Comparison of ENCODE assay signal across 28 cellular contexts in the genomic region with DNA sequence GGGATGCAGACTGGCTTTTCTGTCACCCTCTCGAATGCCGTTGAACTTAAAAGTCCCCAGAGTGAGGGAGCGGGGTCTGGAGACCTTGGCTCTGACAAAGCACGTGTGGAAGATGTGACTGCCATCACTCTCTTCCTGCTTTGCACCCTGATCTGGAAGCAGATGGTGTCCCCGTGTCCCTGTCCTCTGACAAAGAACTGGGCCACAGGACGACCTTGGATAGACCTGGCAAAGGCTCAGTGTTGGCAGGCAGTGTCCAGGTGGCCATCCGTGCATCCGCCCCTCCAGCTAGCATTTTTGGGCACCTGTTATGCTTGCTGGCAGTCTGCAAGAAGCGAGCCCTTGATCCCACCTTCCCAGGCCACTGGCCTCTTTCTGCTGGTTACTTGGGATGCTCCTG. TPM values are rescaled to one million over a fixed set of nuclear protein-coding genes. Genes with fewer than 3 reads are reported as not detected.
DNase-seq lines count a peak whose midpoint lies in the region; ATAC-seq and TF ChIP-seq lines count a peak whose summit lies in the region.
"Had no signal": no experiment of that assay in that cellular context is flagged by ENCODE, and none has a peak within 500 bp of the region (broad histone marks: within the 10 kb centered on the region; RNA-seq: fewer than 3 reads in every experiment).

No MANE protein-coding gene starts in this region.

- H3K4me1 ChIP-seq in heart right ventricle (peaks cover 47 to 98% (median 77%) of the 10 kb centered on the region in 9 donors), esophagus (ENCODE audit: control insufficient read depth in 2 of 2, insufficient read depth in 2 of 2, low read length in 1 of 2) (peaks cover 6 to 41% of the 10 kb centered on the region in 2 donors), rectal smooth muscle tissue (ENCODE audit: control insufficient read depth, insufficient read depth, low read length) (peaks cover 55% of the 10 kb centered on the region), vagina (peaks cover 90% of the 10 kb centered on the region)

- no peak overlapping the region for H3K9ac ChIP-seq in rectal smooth muscle tissue (ENCODE audit: low read length)

- H3K36me3 ChIP-seq in heart right ventricle: no peaks in the 10 kb centered on the region
- H3K36me3 ChIP-seq in esophagus (ENCODE audit: control insufficient read depth in 2 of 2, insufficient read depth in 2 of 2, low read length in 1 of 2): peaks cover 0 to 3% of the 10 kb centered on the region in 2 donors
- no peaks in the 10 kb centered on the region for H3K36me3 ChIP-seq in rectal smooth muscle tissue (ENCODE audit: control insufficient read depth, insufficient read depth, low read length)
- no peaks in the 10 kb centered on the region for H3K36me3 ChIP-seq in vagina
- H3K36me3 ChIP-seq: gastrocnemius medialis, MG63, neutrophil had no signal

- H3K27me3 ChIP-seq in heart right ventricle: no peaks in the 10 kb centered on the region
- H3K27me3 ChIP-seq in esophagus (ENCODE audit: control insufficient read depth in 1 of 2, insufficient read depth in 2 of 2, low read length in 2 of 2): no peaks in the 10 kb centered on the region
- no peaks in the 10 kb centered on the region for H3K27me3 ChIP-seq in rectal smooth muscle tissue (ENCODE audit: control insufficient read depth, insufficient read depth, low read length)
- H3K27me3 ChIP-seq in vagina: no peaks in the 10 kb centered on the region
- H3K27me3 ChIP-seq: gastrocnemius medialis, MG63 had no signal

- peaks cover 75% of the 10 kb centered on the region for H3K4me1 Mint-ChIP-seq in osteocyte (ENCODE audit: unreplicated experiment)
- H3K4me1 Mint-ChIP-seq: stimulated activated memory B cell treated with anti-CD40 and anti-IgM and Interleukin-4, amounts not matched to agents 10 μg/mL and 1 μg/mL and 100 μg/mL, for 72 hours had no signal

- ATAC-seq in heart right ventricle (no peak), left cardiac atrium (no peak), HG03354 (IDR thresholded peaks at IDR 0.05; ENCODE audit: poor library complexity, severe bottlenecking, unreplicated experiment) (no peak)
- ATAC-seq: gastrocnemius medialis; GM23338; stimulated activated memory B cell treated with anti-CD40 and anti-IgM and Interleukin-4, amounts not matched to agents 10 μg/mL and 1 μg/mL and 100 μg/mL, for 72 hours; WTC11 had no signal

- 60 to 65% methylated on average over 9 of the region's 9 CpGs for WGBS in heart right ventricle, 2 donors
- 82 to 86% methylated on average over 9 of the region's 9 CpGs for WGBS in esophagus, 2 donors

- no peaks in the 10 kb centered on the region for H3K27me3 Mint-ChIP-seq in osteocyte (ENCODE audit: unreplicated experiment)

- H3K9me3 ChIP-seq in heart right ventricle: no peaks in the 10 kb centered on the region
- no peaks in the 10 kb centered on the region for H3K9me3 ChIP-seq in esophagus (ENCODE audit: control insufficient read depth in 2 of 2, insufficient read depth in 1 of 2, low read depth in 1 of 2, low read length in 1 of 2)
- H3K9me3 ChIP-seq in vagina: no peaks in the 10 kb centered on the region
- H3K9me3 ChIP-seq: gastrocnemius medialis, MG63, neutrophil had no signal

- H3K4me3 ChIP-seq in heart right ventricle: no peak overlapping the region
- H3K4me3 ChIP-seq in esophagus (ENCODE audit: low read depth in 1 of 2, low read length in 2 of 2): no peak overlapping the region
- H3K4me3 ChIP-seq in rectal smooth muscle tissue (ENCODE audit: low read length): no peak overlapping the region
- H3K4me3 ChIP-seq in vagina: no peak overlapping the region
- H3K4me3 ChIP-seq: gastrocnemius medialis, GM23338, MG63, smooth muscle cell had no signal

- H3K27ac ChIP-seq in heart right ventricle: peak overlapping the region in 9 of 10 donors; percentile 32 to 96 (median 91)
- peak overlapping the region; percentile 43 to 94 for H3K27ac ChIP-seq in esophagus (ENCODE audit: low read depth in 2 of 2, low read length in 1 of 2)
- peak overlapping the region; percentile 88 for H3K27ac ChIP-seq in rectal smooth muscle tissue (ENCODE audit: low read depth, low read length)
- H3K27ac ChIP-seq in vagina: peak overlapping the region; percentile 98
- H3K27ac ChIP-seq: neutrophil had no signal

- H3K36me3 Mint-ChIP-seq in osteocyte (ENCODE audit: unreplicated experiment): no peaks in the 10 kb centered on the region
- H3K36me3 Mint-ChIP-seq: stimulated activated memory B cell treated with anti-CD40 and anti-IgM and Interleukin-4, amounts not matched to agents 10 μg/mL and 1 μg/mL and 100 μg/mL, for 72 hours; WTC11 had no signal

- no peak for TF ChIP-seq POLR2A in vagina (IDR thresholded peaks at IDR 0.05)

- H3K27ac Mint-ChIP-seq in osteocyte (ENCODE audit: unreplicated experiment): no peak overlapping the region
- H3K27ac Mint-ChIP-seq: activated T-helper 1 cell treated with anti-CD3 and anti-CD28 coated beads, Interleukin-12 subunit alpha, Interleukin-12 subunit beta, Interleukin-2, Interleukin-4 antibody, amounts not matched to agents 30 ng/mL and 10 ng/mL and 1 ng/mL, durations not matched to agents 14 hours and 24 hours and 36 hours; GM23338; stimulated activated memory B cell treated with anti-CD40 and anti-IgM and Interleukin-4, amounts not matched to agents 10 μg/mL and 1 μg/mL and 100 μg/mL, for 72 hours had no signal

- intact Hi-C loops in heart right ventricle (cut with DNase I): loop anchor here in 1 of 10 donors (5.0 kb wide), 1 partner anchor 35 kb away; no protein-coding TSS in a partner anchor
- intact Hi-C loops in left cardiac atrium (cut with DNase I): no loop called here
- intact Hi-C loops in vagina (cut with DNase I): no loop called here

- H3K4me3 Mint-ChIP-seq in osteocyte (ENCODE audit: unreplicated experiment): no peak overlapping the region
- H3K4me3 Mint-ChIP-seq: activated T-helper 1 cell treated with anti-CD3 and anti-CD28 coated beads, Interleukin-12 subunit alpha, Interleukin-12 subunit beta, Interleukin-2, Interleukin-4 antibody, amounts not matched to agents 30 ng/mL and 10 ng/mL and 1 ng/mL, durations not matched to agents 14 hours and 24 hours and 36 hours; GM23338; stimulated activated memory B cell treated with anti-CD40 and anti-IgM and Interleukin-4, amounts not matched to agents 10 μg/mL and 1 μg/mL and 100 μg/mL, for 72 hours; WTC11 had no signal

- TF ChIP-seq CTCF in heart right ventricle (IDR thresholded peaks at IDR 0.05) (no peak), vagina (IDR thresholded peaks at IDR 0.05) (no peak), osteocyte (IDR thresholded peaks at IDR 0.05) (no peak)

- no peaks in the 10 kb centered on the region for H3K9me3 Mint-ChIP-seq in osteocyte (ENCODE audit: unreplicated experiment)
- H3K9me3 Mint-ChIP-seq: activated T-helper 1 cell treated with anti-CD3 and anti-CD28 coated beads, Interleukin-12 subunit alpha, Interleukin-12 subunit beta, Interleukin-2, Interleukin-4 antibody, amounts not matched to agents 30 ng/mL and 10 ng/mL and 1 ng/mL, durations not matched to agents 14 hours and 24 hours and 36 hours; GM23338; stimulated activated memory B cell treated with anti-CD40 and anti-IgM and Interleukin-4, amounts not matched to agents 10 μg/mL and 1 μg/mL and 100 μg/mL, for 72 hours; WTC11 had no signal

- no peak for DNase-seq in heart right ventricle
- no peak for DNase-seq in left cardiac atrium
- no peak for DNase-seq in vagina (ENCODE audit: extremely low spot score in 2 of 2)
- no peak for DNase-seq in osteocyte (ENCODE audit: extremely low spot score, unreplicated experiment)
- DNase-seq in nucleus accumbens (lab: John Stamatoyannopoulos, UW): no peak
- DNase-seq: activated CD4-positive, alpha-beta T cell treated with anti-CD3 and anti-CD28 coated beads, Interleukin-2, amount 50 U/mL, for 4 hours; activated naive CD4-positive, alpha-beta T cell treated with anti-CD3 and anti-CD28 coated beads, Interleukin-2, amount 50 U/mL, for 16 hours; AML-193; DMS53; effector memory CD4-positive, alpha-beta T cell; erythroblast; gastrocnemius medialis; GDM1; KBM-7; mesendoderm; NCI-H1417; NCI-H446 treated with DMSO at 0.1 percent for 48 hours; trophoblast cell had no signal

RNA-seq across cellular contexts. Expression of a gene that starts 27.4 kb away (rescaled TPM):
- total RNA-seq in heart right ventricle: 10 to 100 TPM; 45.4 to 65.0 (median 49.4) TPM
- polyA plus RNA-seq in heart right ventricle: 10 to 100 TPM; 52.8 to 68.4 TPM
- total RNA-seq in left cardiac atrium: 10 to 100 TPM; 40.6 to 44.9 TPM
- polyA plus RNA-seq in esophagus: 10 to 100 TPM; 39.1 to 64.4 TPM
- total RNA-seq in vagina: 75.6 TPM
- 24.0 and 26.0 TPM in 2 replicates for total RNA-seq in osteocyte
- total RNA-seq: activated T-helper 1 cell treated with anti-CD3 and anti-CD28 coated beads, Interleukin-12 subunit alpha, Interleukin-12 subunit beta, Interleukin-2, Interleukin-4 antibody, amounts not matched to agents 30 ng/mL and 10 ng/mL and 1 ng/mL, durations not matched to agents 14 hours and 24 hours and 36 hours had no signal
